Comparison of ENCODE assay signal across 9 cellular contexts in the genomic region with DNA sequence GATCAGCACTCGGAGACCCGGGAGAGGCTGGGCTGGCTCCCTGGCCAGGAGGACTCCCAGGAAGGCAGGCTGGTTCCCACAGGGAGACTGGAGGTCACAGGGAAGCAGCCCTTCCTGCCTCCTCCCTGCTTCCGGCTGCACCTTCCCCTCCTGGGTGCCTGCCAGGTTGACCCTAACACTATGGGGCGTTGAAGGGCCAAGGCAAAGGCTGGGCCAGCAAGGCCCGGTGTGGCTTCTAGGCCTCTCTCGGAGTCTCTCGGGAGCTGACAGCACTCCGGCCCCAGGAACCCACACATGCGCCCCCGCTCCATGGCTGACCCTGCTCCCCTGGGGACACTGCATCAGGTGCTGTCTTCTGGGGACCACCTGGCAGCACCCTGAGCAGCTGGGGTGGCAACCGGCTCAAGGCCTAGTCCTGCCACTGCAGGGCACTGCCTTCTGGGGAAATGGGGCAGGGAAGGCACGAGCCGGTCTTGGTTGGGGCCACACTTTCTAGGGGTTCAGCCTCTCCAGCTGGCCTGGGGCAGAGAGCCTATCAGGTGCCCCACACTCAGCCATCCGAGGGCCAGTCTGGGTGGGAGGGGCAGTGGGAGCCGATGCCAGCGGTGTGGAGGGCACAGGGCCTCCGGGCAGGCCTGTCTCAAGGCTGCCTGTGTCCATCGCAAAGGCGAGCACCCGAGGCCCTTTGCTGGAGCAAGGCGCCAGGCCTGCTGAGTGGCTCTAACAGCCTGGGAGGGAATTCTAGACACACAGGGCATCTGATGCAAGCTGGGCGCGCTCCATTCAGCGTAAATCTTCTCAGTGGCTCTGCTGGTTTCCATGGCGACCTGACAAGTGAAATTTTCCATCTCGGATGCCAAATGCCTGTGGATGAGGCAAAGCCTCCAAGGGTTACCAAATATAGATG. TPM values are rescaled to one million over a fixed set of nuclear protein-coding genes. Genes with fewer than 3 reads are reported as not detected.
DNase-seq lines count a peak whose midpoint lies in the region; ATAC-seq, FAIRE-seq and TF ChIP-seq lines count a peak whose summit lies in the region.
"Had no signal": no experiment of that assay in that cellular context is flagged by ENCODE, and none has a peak within 500 bp of the region (broad histone marks: within the 10 kb centered on the region; RNA-seq: fewer than 3 reads in every experiment).

No MANE protein-coding gene starts in this region.

- no peak overlapping the region for H4K91ac ChIP-seq in H1 (replicated peaks; ENCODE audit: insufficient read length, low read length)

- CTCF ChIA-PET in H1 (lab: Charles Lee; ENCODE audit: partially characterized antibody), result interaction anchor here (0.5 to 6.8 kb wide), 6 partner anchors 11 to 160 kb away, joined by 3 to 57 read pairs (median 12); no protein-coding TSS in a partner anchor
- CTCF ChIA-PET in CD8-positive, alpha-beta T cell (lab: Charles Lee), result interaction anchor here (1.0 kb wide), 1 partner anchor 38 kb away, joined by 3 read pairs; no protein-coding TSS in a partner anchor

- DNase-seq in NCI-H2171 treated with DMSO at 0.1 percent for 48 hours (lab: John Stamatoyannopoulos, UW) (peak; percentile 36), NCI-H2171 (lab: John Stamatoyannopoulos, UW) (no peak), H1 (ENCODE audit: low read depth in 1 of 2, low spot score in 2 of 2) (no peak), ureter (ENCODE audit: low spot score) (peak; percentile 87)
- no peak for DNase-seq in CD8-positive, alpha-beta T cell
- DNase-seq in stimulated activated CD4-positive, alpha-beta T cell treated with anti-CD3 and anti-CD28 coated beads, Interleukin-4, amount 100 ng/mL, for 24 hours, result no peak
- DNase-seq: 8988T had no signal

- H3K36me3 ChIP-seq in H1 (ENCODE audit: control insufficient read depth in 2 of 4, insufficient read depth in 4 of 4, low read length in 3 of 4), result no peaks in the 10 kb centered on the region
- no peaks in the 10 kb centered on the region for H3K36me3 ChIP-seq in mucosa of rectum (ENCODE audit: control insufficient read depth in 2 of 2, insufficient read depth in 2 of 2, low read length in 2 of 2)
- no peaks in the 10 kb centered on the region for H3K36me3 ChIP-seq in CD8-positive, alpha-beta T cell (ENCODE audit: insufficient read depth, low read length)

- H3K27ac Mint-ChIP-seq in CD8-positive, alpha-beta T cell, result no peak overlapping the region

- no peak overlapping the region for H2BK20ac ChIP-seq in H1 (ENCODE audit: low read length)

- WGBS in H1 (ENCODE audit: extremely low coverage in 1 of 2, insufficient coverage in 1 of 2, insufficient read length in 1 of 2, insufficient replicate concordance in 2 of 2, low coverage in 1 of 2, low lambda C conversion rate in 2 of 2, missing lambda C conversion rate in 1 of 2), 2 experiments, result 95% methylated on average over 23 of the region's 26 CpGs; no CpG with 5 or more reads in 1 of the 2 experiments

- no peak overlapping the region for H3K14ac ChIP-seq in H1 (ENCODE audit: insufficient read length)

- H3K9me3 ChIP-seq in H1 (ENCODE audit: insufficient read depth in 2 of 2, low read depth in 1 of 2, low read length in 1 of 2), result no peaks in the 10 kb centered on the region
- no peaks in the 10 kb centered on the region for H3K9me3 ChIP-seq in mucosa of rectum (ENCODE audit: control insufficient read depth in 2 of 2, low read length in 2 of 2)
- H3K9me3 ChIP-seq in CD8-positive, alpha-beta T cell (ENCODE audit: low read length), result no peaks in the 10 kb centered on the region

- H3K4me3 Mint-ChIP-seq in CD8-positive, alpha-beta T cell, result no peak overlapping the region

- H3K79me1 ChIP-seq in H1 (ENCODE audit: low read depth, low read length), result no peaks in the 10 kb centered on the region; the same call in 1 of the 2 replicates

- no peak for ATAC-seq in CD8-positive, alpha-beta T cell
- no peak for ATAC-seq in GM19351 (IDR thresholded peaks at IDR 0.05; ENCODE audit: unreplicated experiment)

- H3K9ac ChIP-seq in H1 (replicated peaks in 1 of 4; ENCODE audit: extremely low read depth in 1 of 4, low read depth in 3 of 4, low read length in 3 of 4) (no peak overlapping the region), mucosa of rectum (ENCODE audit: low read depth in 1 of 2, low read length in 2 of 2) (peak overlapping the region; percentile 42 to 52)

- H4K8ac ChIP-seq in H1 (ENCODE audit: extremely low read depth, insufficient read depth, low read length), result peak overlapping the region; percentile 62; the same call in 1 of the 2 replicates

- H3K4me1 ChIP-seq in H1 (replicated peaks in 1 of 4; ENCODE audit: control insufficient read depth in 3 of 4, insufficient read depth in 4 of 4, low read length in 3 of 4), result peaks cover 5 to 43% (median 30%) of the 10 kb centered on the region in 4 experiments
- H3K4me1 ChIP-seq in mucosa of rectum (ENCODE audit: control insufficient read depth in 2 of 2, insufficient read depth in 2 of 2, low read length in 2 of 2), result peaks cover 52 to 65% of the 10 kb centered on the region in 2 donors
- peaks cover 19% of the 10 kb centered on the region for H3K4me1 ChIP-seq in CD8-positive, alpha-beta T cell (ENCODE audit: insufficient read depth, low read length)

- H2AFZ ChIP-seq in H1 (ENCODE audit: low read length), result no peak overlapping the region

- H3K4ac ChIP-seq in H1 (replicated peaks; ENCODE audit: insufficient read length, low read depth, low read length), result no peak overlapping the region

- H3K27me3 ChIP-seq in H1 (replicated peaks in 1 of 4; ENCODE audit: control insufficient read depth in 3 of 4, extremely low read depth in 1 of 4, insufficient read depth in 3 of 4, low read length in 3 of 4) (no peaks in the 10 kb centered on the region; a peak in 1 of 7 replicates), mucosa of rectum (ENCODE audit: control insufficient read depth in 2 of 2, insufficient read depth in 2 of 2, low read length in 2 of 2) (no peaks in the 10 kb centered on the region)
- H3K27me3 ChIP-seq in CD8-positive, alpha-beta T cell (ENCODE audit: insufficient read depth, low read length), result no peaks in the 10 kb centered on the region

- no peak for TF ChIP-seq CTCF in H1 (IDR thresholded peaks at IDR 0.05; ENCODE audit: control extremely low read depth in 1 of 3, insufficient read depth in 1 of 3, low read depth in 1 of 3, low read length in 3 of 3)
- no peak for TF ChIP-seq CTCF in CD8-positive, alpha-beta T cell (IDR thresholded peaks at IDR 0.05)

- no peak overlapping the region for H3K18ac ChIP-seq in H1 (ENCODE audit: extremely low read depth, low read length)

- peaks cover 15% of the 10 kb centered on the region for H3K4me1 Mint-ChIP-seq in CD8-positive, alpha-beta T cell (ENCODE audit: low read depth)

- intact Hi-C loops in CD8-positive, alpha-beta T cell (cut with DNase I, micrococcal nuclease), result no loop called here

- H3K23me2 ChIP-seq in H1 (ENCODE audit: low read depth, low read length), result no peaks in the 10 kb centered on the region

- H3K36me3 Mint-ChIP-seq in CD8-positive, alpha-beta T cell, result peaks cover 5% of the 10 kb centered on the region

- no peak overlapping the region for H3K4me2 ChIP-seq in H1 (ENCODE audit: insufficient read depth in 1 of 2, low read depth in 2 of 2, low read length in 2 of 2)

- TF ChIP-seq EP300 in H1 (IDR thresholded peaks at IDR 0.05; ENCODE audit: borderline replicate concordance in 1 of 2, low read depth in 2 of 2, low read length in 2 of 2), result no peak

- no peak overlapping the region for H2AK5ac ChIP-seq in H1 (ENCODE audit: low read depth, low read length)

- H3K9me3 Mint-ChIP-seq in CD8-positive, alpha-beta T cell, result no peaks in the 10 kb centered on the region

- TF ChIP-seq POLR2A in H1 (IDR thresholded peaks at IDR 0.05; ENCODE audit: control extremely low read depth in 1 of 2, low read depth in 2 of 2, low read length in 2 of 2), result no peak

- H3K56ac ChIP-seq in H1 (replicated peaks; ENCODE audit: insufficient read length, low read depth, low read length), result no peak overlapping the region

- no peak for FAIRE-seq in H1 (lab: Jason Lieb, UNC)

- H2BK120ac ChIP-seq in H1 (replicated peaks; ENCODE audit: low read depth, low read length), result no peak overlapping the region

- no peak overlapping the region for H2BK15ac ChIP-seq in H1 (ENCODE audit: low read length)

- no peak overlapping the region for H3K23ac ChIP-seq in H1 (ENCODE audit: insufficient read length)

- no peak overlapping the region for H2BK12ac ChIP-seq in H1 (ENCODE audit: low read depth, low read length)

- H3K27me3 Mint-ChIP-seq in CD8-positive, alpha-beta T cell (ENCODE audit: low read depth), result no peaks in the 10 kb centered on the region

- TF ChIP-seq RAD21 in H1 (IDR thresholded peaks at IDR 0.05 in 1 of 2, conservative IDR thresholded peaks at IDR 0.05 in 1 of 2; ENCODE audit: low read depth in 2 of 2, low read length in 2 of 2), result no peak

- H2BK5ac ChIP-seq in H1 (ENCODE audit: low read depth, low read length), result peak overlapping the region; percentile 35; the same call in 1 of the 2 replicates

- POLR2A ChIA-PET in H1 (lab: Charles Lee; ENCODE audit: partially characterized antibody), result interaction anchor here (0.9 to 1.7 kb wide), 4 partner anchors 9 to 17 kb away, joined by 3 to 4 read pairs (median 3); no protein-coding TSS in a partner anchor
- POLR2A ChIA-PET in CD8-positive, alpha-beta T cell (lab: Charles Lee), result no interaction called here

- H3K4me3 ChIP-seq in H1 (ENCODE audit: extremely low read depth in 1 of 4, insufficient read depth in 2 of 4, low read depth in 3 of 4, low read length in 4 of 4) (no peak overlapping the region), mucosa of rectum (ENCODE audit: low read length in 2 of 2) (no peak overlapping the region)
- no peak overlapping the region for H3K4me3 ChIP-seq in CD8-positive, alpha-beta T cell (ENCODE audit: low read depth, low read length)

- no peaks in the 10 kb centered on the region for H3K79me2 ChIP-seq in H1 (ENCODE audit: control insufficient read depth in 1 of 2, insufficient read depth in 2 of 2, low read length in 2 of 2)

- peaks cover 0 to 1% of the 10 kb centered on the region in 2 experiments for H4K20me1 ChIP-seq in H1 (replicated peaks in 1 of 2; ENCODE audit: control insufficient read depth in 1 of 2, insufficient read depth in 2 of 2, low read length in 2 of 2)

- no peak overlapping the region for H4K5ac ChIP-seq in H1 (ENCODE audit: insufficient read length, low read depth, low read length)

- H3K27ac ChIP-seq in H1 (ENCODE audit: low read depth, low read length) (no peak overlapping the region), mucosa of rectum (ENCODE audit: low read depth in 2 of 2, low read length in 2 of 2) (peak overlapping the region; percentile 78 to 83)
- no peak overlapping the region for H3K27ac ChIP-seq in CD8-positive, alpha-beta T cell (ENCODE audit: low read depth, low read length)

RNA-seq across cellular contexts. Expression of a gene that starts 5.6 kb away (rescaled TPM):
- 34.2 and 36.7 TPM in 2 replicates for total RNA-seq in H1 (2021; fragmentation: NEBNext Ultra II Directional; extraction: Animal tissue kit (Norgen Biotek cat#: 25700))
- 23.3 and 33.8 TPM in 2 replicates for polyA plus RNA-seq in H1 (2011; rRNA removed)
- 26.1 TPM for polyA plus RNA-seq in H1 (2011; cell fraction: cytosol; rRNA removed)
- 34.8 TPM for polyA plus RNA-seq in H1 (2011; cell fraction: nucleus; rRNA removed)
- polyA plus RNA-seq in H1 (2012, experiment 1 of 2), result 22.4 to 38.9 TPM (median 37.5 TPM) in 4 replicates
- polyA plus RNA-seq in H1 (2012, experiment 2 of 2), result 14.0 TPM
- polyA plus RNA-seq in H1 (2013, experiment 1 of 2), result 32.8 TPM
- polyA plus RNA-seq in H1 (2013, experiment 2 of 2), result 34.0 TPM
- polyA minus RNA-seq in H1 (2011; rRNA and poly(A)+ RNA removed), result 13.3 and 15.3 TPM in 2 replicates
- polyA minus RNA-seq in H1 (2011; cell fraction: cytosol; rRNA and poly(A)+ RNA removed), result 23.2 TPM
- 18.2 TPM for polyA minus RNA-seq in H1 (2011; cell fraction: nucleus; rRNA and poly(A)+ RNA removed)
- total RNA-seq in ureter, result 83.1 TPM
- total RNA-seq in CD8-positive, alpha-beta T cell, result 10 to 100 TPM; 27.9 to 28.4 TPM

RNA-seq across cellular contexts. Expression of a gene that starts 45.1 kb away (rescaled TPM):
- 4.0 and 4.6 TPM in 2 replicates for total RNA-seq in H1 (2021; fragmentation: NEBNext Ultra II Directional; extraction: Animal tissue kit (Norgen Biotek cat#: 25700))
- 5.6 and 8.0 TPM in 2 replicates for polyA plus RNA-seq in H1 (2011; rRNA removed)
- polyA plus RNA-seq in H1 (2011; cell fraction: cytosol; rRNA removed), result 6.7 TPM
- 9.0 TPM for polyA plus RNA-seq in H1 (2011; cell fraction: nucleus; rRNA removed)
- 4.6 to 6.5 TPM (median 5.2 TPM) in 4 replicates for polyA plus RNA-seq in H1 (2012, experiment 1 of 2)
- 3.3 TPM for polyA plus RNA-seq in H1 (2012, experiment 2 of 2)
- polyA plus RNA-seq in H1 (2013, experiment 1 of 2), result 2.7 TPM
- polyA plus RNA-seq in H1 (2013, experiment 2 of 2), result 3.3 TPM
- polyA minus RNA-seq in H1 (2011; rRNA and poly(A)+ RNA removed), result 1.7 and 2.2 TPM in 2 replicates
- 4.3 TPM for polyA minus RNA-seq in H1 (2011; cell fraction: cytosol; rRNA and poly(A)+ RNA removed)
- 1.5 TPM for polyA minus RNA-seq in H1 (2011; cell fraction: nucleus; rRNA and poly(A)+ RNA removed)
- total RNA-seq in ureter, result 3.7 TPM
- under 1 TPM; 0.84 to 0.86 TPM for total RNA-seq in CD8-positive, alpha-beta T cell

Comparison
In these comparisons a context has a peak if more than half of its experiments do, and no peak if none do; other contexts are left out.
1. DNase-seq: peak in NCI-H2171 treated with DMSO at 0.1 percent for 48 hours (single experiment) and ureter (single experiment); none in NCI-H2171 (single experiment), H1 (0 of 2), CD8-positive, alpha-beta T cell (0 of 7) and stimulated activated CD4-positive, alpha-beta T cell treated with anti-CD3 and anti-CD28 coated beads, Interleukin-4, amount 100 ng/mL, for 24 hours (single experiment).
2. H3K27ac ChIP-seq: peak in mucosa of rectum (2 of 2); none in H1 (single experiment) and CD8-positive, alpha-beta T cell (single experiment).
3. H3K9ac ChIP-seq: peak in mucosa of rectum (2 of 2); none in H1 (0 of 4).